In the genomic region with DNA sequence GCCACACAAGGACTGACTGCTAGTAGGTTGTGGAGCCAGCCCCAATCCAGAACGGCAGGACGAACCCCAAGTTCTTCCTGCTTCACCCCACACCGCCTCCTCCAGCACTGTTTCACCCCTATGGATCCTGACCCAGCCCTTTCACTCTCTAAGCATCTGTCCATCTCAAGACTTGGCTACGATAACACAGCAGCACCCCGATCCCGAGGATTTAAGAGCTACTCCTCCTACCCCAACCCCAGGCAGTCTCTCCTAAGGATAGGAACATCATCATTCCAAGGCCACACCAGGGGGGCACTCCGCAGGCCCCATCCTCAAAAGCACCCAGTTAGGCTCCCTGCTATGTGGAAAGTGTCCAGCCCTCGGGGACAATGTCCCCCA, we compare ENCODE assay signal across 1 cellular context.
TF ChIP-seq lines count a peak whose summit lies in the region.

No MANE protein-coding gene starts in this region.

TF ChIP-seq in HepG2, 621 proteins besides CTCF, POLR2A, EP300 and RAD21 (continued from another document and continues in another):
- no peak for TF ChIP-seq HBP1 (CRISPR knock-in tag; IDR thresholded peaks at IDR 0.05; ENCODE audit: low read depth)
- TF ChIP-seq PHB2 (IDR thresholded peaks at IDR 0.05; ENCODE audit: partially characterized antibody) = no peak
- TF ChIP-seq ESRRA (CRISPR knock-in tag; IDR thresholded peaks at IDR 0.05; ENCODE audit: low read depth) = no peak
- TF ChIP-seq, protein P1, sequence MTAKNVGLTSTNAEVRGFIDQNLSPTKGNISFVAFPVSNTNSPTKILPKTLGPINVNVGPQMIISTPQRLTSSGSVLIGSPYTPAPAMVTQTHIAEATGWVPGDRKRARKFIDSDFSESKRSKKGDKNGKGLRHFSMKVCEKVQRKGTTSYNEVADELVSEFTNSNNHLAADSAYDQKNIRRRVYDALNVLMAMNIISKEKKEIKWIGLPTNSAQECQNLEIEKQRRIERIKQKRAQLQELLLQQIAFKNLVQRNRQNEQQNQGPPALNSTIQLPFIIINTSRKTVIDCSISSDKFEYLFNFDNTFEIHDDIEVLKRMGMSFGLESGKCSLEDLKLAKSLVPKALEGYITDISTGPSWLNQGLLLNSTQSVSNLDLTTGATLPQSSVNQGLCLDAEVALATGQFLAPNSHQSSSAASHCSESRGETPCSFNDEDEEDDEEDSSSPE (CRISPR knock-in tag; IDR thresholded peaks at IDR 0.05) = no peak
- no peak for TF ChIP-seq JUND (CRISPR knock-in tag; IDR thresholded peaks at IDR 0.05)
- TF ChIP-seq AGO2 (optimal IDR thresholded peaks at IDR 0.05; ENCODE audit: low read depth, low read length) = no peak
- no peak for TF ChIP-seq MAZ (IDR thresholded peaks at IDR 0.05; ENCODE audit: borderline replicate concordance, low read depth, low read length)
- no peak for TF ChIP-seq MAZ (CRISPR knock-in tag; IDR thresholded peaks at IDR 0.05; ENCODE audit: low read depth)
- TF ChIP-seq MAFK (conservative IDR thresholded peaks at IDR 0.05 in 1 of 2, IDR thresholded peaks at IDR 0.05 in 1 of 2; ENCODE audit: low read length in 2 of 2) = no peak
- TF ChIP-seq, protein P2, sequence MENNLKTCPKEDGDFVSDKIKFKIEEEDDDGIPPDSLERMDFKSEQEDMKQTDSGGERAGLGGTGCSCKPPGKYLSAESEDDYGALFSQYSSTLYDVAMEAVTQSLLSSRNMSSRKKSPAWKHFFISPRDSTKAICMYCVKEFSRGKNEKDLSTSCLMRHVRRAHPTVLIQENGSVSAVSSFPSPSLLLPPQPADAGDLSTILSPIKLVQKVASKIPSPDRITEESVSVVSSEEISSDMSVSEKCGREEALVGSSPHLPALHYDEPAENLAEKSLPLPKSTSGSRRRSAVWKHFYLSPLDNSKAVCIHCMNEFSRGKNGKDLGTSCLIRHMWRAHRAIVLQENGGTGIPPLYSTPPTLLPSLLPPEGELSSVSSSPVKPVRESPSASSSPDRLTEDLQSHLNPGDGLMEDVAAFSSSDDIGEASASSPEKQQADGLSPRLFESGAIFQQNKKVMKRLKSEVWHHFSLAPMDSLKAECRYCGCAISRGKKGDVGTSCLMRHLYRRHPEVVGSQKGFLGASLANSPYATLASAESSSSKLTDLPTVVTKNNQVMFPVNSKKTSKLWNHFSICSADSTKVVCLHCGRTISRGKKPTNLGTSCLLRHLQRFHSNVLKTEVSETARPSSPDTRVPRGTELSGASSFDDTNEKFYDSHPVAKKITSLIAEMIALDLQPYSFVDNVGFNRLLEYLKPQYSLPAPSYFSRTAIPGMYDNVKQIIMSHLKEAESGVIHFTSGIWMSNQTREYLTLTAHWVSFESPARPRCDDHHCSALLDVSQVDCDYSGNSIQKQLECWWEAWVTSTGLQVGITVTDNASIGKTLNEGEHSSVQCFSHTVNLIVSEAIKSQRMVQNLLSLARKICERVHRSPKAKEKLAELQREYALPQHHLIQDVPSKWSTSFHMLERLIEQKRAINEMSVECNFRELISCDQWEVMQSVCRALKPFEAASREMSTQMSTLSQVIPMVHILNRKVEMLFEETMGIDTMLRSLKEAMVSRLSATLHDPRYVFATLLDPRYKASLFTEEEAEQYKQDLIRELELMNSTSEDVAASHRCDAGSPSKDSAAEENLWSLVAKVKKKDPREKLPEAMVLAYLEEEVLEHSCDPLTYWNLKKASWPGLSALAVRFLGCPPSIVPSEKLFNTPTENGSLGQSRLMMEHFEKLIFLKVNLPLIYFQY (CRISPR knock-in tag; IDR thresholded peaks at IDR 0.05; ENCODE audit: borderline replicate concordance) = no peak
- TF ChIP-seq SNAPC2 (CRISPR knock-in tag; IDR thresholded peaks at IDR 0.05) = 0 out of 2 replicates have a peak, but pooled peaks have one; percentile 8
- no peak for TF ChIP-seq ZNF3 (CRISPR knock-in tag; IDR thresholded peaks at IDR 0.05)
- TF ChIP-seq EED (CRISPR knock-in tag; IDR thresholded peaks at IDR 0.05) = no peak
- TF ChIP-seq MEIS1 (CRISPR knock-in tag; IDR thresholded peaks at IDR 0.05; ENCODE audit: borderline replicate concordance) = 0 out of 2 replicates have a peak, but pooled peaks have one; percentile 34
- TF ChIP-seq PCBP1 (IDR thresholded peaks at IDR 0.05; ENCODE audit: borderline replicate concordance, low read depth, low read length) = no peak
- TF ChIP-seq SCMH1 (CRISPR knock-in tag; IDR thresholded peaks at IDR 0.05; ENCODE audit: borderline replicate concordance) = no peak
- TF ChIP-seq ZNF776 (CRISPR knock-in tag; IDR thresholded peaks at IDR 0.05) = 0 out of 2 replicates have a peak, but pooled peaks have one; percentile 14
- no peak for TF ChIP-seq ZNF567 (CRISPR knock-in tag; IDR thresholded peaks at IDR 0.05; ENCODE audit: borderline replicate concordance)
- TF ChIP-seq KMT2A (CRISPR knock-in tag; IDR thresholded peaks at IDR 0.05) = no peak
- TF ChIP-seq, protein P3, sequence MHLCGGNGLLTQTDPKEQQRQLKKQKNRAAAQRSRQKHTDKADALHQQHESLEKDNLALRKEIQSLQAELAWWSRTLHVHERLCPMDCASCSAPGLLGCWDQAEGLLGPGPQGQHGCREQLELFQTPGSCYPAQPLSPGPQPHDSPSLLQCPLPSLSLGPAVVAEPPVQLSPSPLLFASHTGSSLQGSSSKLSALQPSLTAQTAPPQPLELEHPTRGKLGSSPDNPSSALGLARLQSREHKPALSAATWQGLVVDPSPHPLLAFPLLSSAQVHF (CRISPR knock-in tag; IDR thresholded peaks at IDR 0.05) = no peak
- no peak for TF ChIP-seq FOXP1 (IDR thresholded peaks at IDR 0.05)
- no peak for TF ChIP-seq FOXP1 (CRISPR knock-in tag; IDR thresholded peaks at IDR 0.05)
- TF ChIP-seq FOXA3 (CRISPR knock-in tag; IDR thresholded peaks at IDR 0.05) = no peak
- no peak for TF ChIP-seq ZSCAN12 (CRISPR knock-in tag; IDR thresholded peaks at IDR 0.05)
- no peak for TF ChIP-seq HNRNPUL1 (IDR thresholded peaks at IDR 0.05; ENCODE audit: low read depth, low read length)
- TF ChIP-seq POLR2AphosphoS5 (IDR thresholded peaks at IDR 0.05; ENCODE audit: low read depth, low read length) = no peak
- no peak for TF ChIP-seq ZNF496 (CRISPR knock-in tag; IDR thresholded peaks at IDR 0.05; ENCODE audit: insufficient replicate concordance)
- TF ChIP-seq, protein P4, sequence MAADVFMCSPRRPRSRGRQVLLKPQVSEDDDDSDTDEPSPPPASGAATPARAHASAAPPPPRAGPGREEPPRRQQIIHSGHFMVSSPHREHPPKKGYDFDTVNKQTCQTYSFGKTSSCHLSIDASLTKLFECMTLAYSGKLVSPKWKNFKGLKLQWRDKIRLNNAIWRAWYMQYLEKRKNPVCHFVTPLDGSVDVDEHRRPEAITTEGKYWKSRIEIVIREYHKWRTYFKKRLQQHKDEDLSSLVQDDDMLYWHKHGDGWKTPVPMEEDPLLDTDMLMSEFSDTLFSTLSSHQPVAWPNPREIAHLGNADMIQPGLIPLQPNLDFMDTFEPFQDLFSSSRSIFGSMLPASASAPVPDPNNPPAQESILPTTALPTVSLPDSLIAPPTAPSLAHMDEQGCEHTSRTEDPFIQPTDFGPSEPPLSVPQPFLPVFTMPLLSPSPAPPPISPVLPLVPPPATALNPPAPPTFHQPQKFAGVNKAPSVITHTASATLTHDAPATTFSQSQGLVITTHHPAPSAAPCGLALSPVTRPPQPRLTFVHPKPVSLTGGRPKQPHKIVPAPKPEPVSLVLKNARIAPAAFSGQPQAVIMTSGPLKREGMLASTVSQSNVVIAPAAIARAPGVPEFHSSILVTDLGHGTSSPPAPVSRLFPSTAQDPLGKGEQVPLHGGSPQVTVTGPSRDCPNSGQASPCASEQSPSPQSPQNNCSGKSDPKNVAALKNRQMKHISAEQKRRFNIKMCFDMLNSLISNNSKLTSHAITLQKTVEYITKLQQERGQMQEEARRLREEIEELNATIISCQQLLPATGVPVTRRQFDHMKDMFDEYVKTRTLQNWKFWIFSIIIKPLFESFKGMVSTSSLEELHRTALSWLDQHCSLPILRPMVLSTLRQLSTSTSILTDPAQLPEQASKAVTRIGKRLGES (CRISPR knock-in tag; IDR thresholded peaks at IDR 0.05; ENCODE audit: borderline replicate concordance) = no peak
- TF ChIP-seq AHDC1 (CRISPR knock-in tag; IDR thresholded peaks at IDR 0.05; ENCODE audit: borderline replicate concordance) = no peak
- no peak for TF ChIP-seq SMYD3 (CRISPR knock-in tag; IDR thresholded peaks at IDR 0.05)
- no peak for TF ChIP-seq ZNF343 (CRISPR knock-in tag; IDR thresholded peaks at IDR 0.05)
- 0 out of 2 replicates have a peak, but pooled peaks have one; percentile 39 for TF ChIP-seq DMTF1 (CRISPR knock-in tag; IDR thresholded peaks at IDR 0.05)
- TF ChIP-seq ZBTB20 (CRISPR knock-in tag; IDR thresholded peaks at IDR 0.05; ENCODE audit: borderline replicate concordance, low read depth) = no peak
- TF ChIP-seq ZNF737 (CRISPR knock-in tag; IDR thresholded peaks at IDR 0.05; ENCODE audit: borderline replicate concordance) = no peak
- TF ChIP-seq KMT2B (CRISPR knock-in tag; IDR thresholded peaks at IDR 0.05) = no peak
- no peak for TF ChIP-seq RNF219 (CRISPR knock-in tag; IDR thresholded peaks at IDR 0.05)
- TF ChIP-seq ZNF878 (CRISPR knock-in tag; IDR thresholded peaks at IDR 0.05) = no peak
- no peak for TF ChIP-seq PCBP2 (optimal IDR thresholded peaks at IDR 0.05; ENCODE audit: low read depth, low read length, poor library complexity, severe bottlenecking)
- TF ChIP-seq RAD51 (IDR thresholded peaks at IDR 0.05; ENCODE audit: borderline replicate concordance) = no peak
- no peak for TF ChIP-seq NR3C1 (CRISPR knock-in tag; IDR thresholded peaks at IDR 0.05)
- TF ChIP-seq ZKSCAN8 (CRISPR knock-in tag; IDR thresholded peaks at IDR 0.05; ENCODE audit: borderline replicate concordance) = no peak
- no peak for TF ChIP-seq ZNF589 (CRISPR knock-in tag; conservative IDR thresholded peaks at IDR 0.05)
